Comparison of ENCODE assay signal across 8 cellular contexts in the genomic region with DNA sequence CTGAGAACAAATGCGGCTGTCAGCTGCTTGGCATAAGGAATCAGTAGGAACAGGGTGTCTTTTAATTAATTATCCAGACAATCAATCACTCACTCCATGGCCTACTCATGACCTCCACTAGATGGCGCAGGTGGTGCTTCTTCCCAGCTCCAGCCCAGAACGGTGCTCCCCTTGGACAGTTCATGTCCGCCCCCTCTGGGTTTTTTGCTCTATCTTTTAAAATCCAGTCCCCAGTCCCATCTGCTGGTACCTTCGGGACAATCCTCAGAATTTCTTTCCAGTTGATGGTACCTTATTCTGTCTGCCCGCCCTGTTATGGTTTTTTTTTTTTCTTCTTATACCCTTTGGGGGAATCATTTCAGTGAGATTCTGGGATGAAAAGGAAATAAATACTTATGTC.
DNase-seq lines count a peak whose midpoint lies in the region; ATAC-seq and TF ChIP-seq lines count a peak whose summit lies in the region.

No MANE protein-coding gene starts in this region.

- H3K4me3 ChIP-seq in KMS-11 (IDR thresholded peaks at IDR 0.05; ENCODE audit: insufficient read depth, low read depth, low read length) = no peak overlapping the region
- no peak overlapping the region for H3K4me3 ChIP-seq in hepatocyte

- H3K27ac Mint-ChIP-seq in activated naive CD8-positive, alpha-beta T cell treated with anti-CD3 and anti-CD28 coated beads, Interleukin-2, amount 50 U/mL, for 24 hours = no peak overlapping the region

- H3K36me3 Mint-ChIP-seq in activated naive CD8-positive, alpha-beta T cell treated with anti-CD3 and anti-CD28 coated beads, Interleukin-2, amount 50 U/mL, for 24 hours (ENCODE audit: low read depth) = no peaks in the 10 kb centered on the region

- no peaks in the 10 kb centered on the region for H3K27me3 Mint-ChIP-seq in activated naive CD8-positive, alpha-beta T cell treated with anti-CD3 and anti-CD28 coated beads, Interleukin-2, amount 50 U/mL, for 24 hours

- H3K4me1 ChIP-seq in KMS-11 (ENCODE audit: low read depth, poor library complexity, severe bottlenecking) (peaks cover 3% of the 10 kb centered on the region), hepatocyte (ENCODE audit: insufficient read depth) (no peaks in the 10 kb centered on the region)

- H3K79me2 ChIP-seq in KMS-11 (ENCODE audit: insufficient read depth, low read depth) (no peaks in the 10 kb centered on the region), hepatocyte (no peaks in the 10 kb centered on the region)

- H2AFZ ChIP-seq in KMS-11 (ENCODE audit: low read depth) (peak overlapping the region; percentile 23; the same call in 1 of the 2 replicates), hepatocyte (no peak overlapping the region)

- H3K9me2 ChIP-seq in hepatocyte (replicated peaks; ENCODE audit: insufficient read depth) = no peaks in the 10 kb centered on the region

- WGBS in hepatocyte (ENCODE audit: low lambda C conversion rate, missing lambda C conversion rate) = 58% methylated on average over 6 of the region's 6 CpGs

- CTCF ChIA-PET in RWPE1 (lab: Yijun Ruan, JAX) = interaction anchor here (0.5 to 1.4 kb wide), 11 partner anchors 10 to 1165 kb away, joined by 3 to 6 read pairs (median 4); no protein-coding TSS in a partner anchor

- peak; percentile 1 for DNase-seq in DMS153 (lab: John Stamatoyannopoulos, UW)
- peak; percentile 73 for DNase-seq in RWPE1 (ENCODE audit: low spot score)
- peak; percentile 51 for DNase-seq in activated naive CD8-positive, alpha-beta T cell treated with anti-CD3 and anti-CD28 coated beads, Interleukin-2, amount 50 U/mL, for 24 hours
- DNase-seq in hepatocyte (ENCODE audit: low spot score) = peak; percentile 42
- peak; percentile 35 for DNase-seq in stimulated activated CD4-positive, alpha-beta T cell treated with anti-CD3 and anti-CD28 coated beads, Interleukin-1b, Interleukin-23, amount 100 ng/mL, for 48 hours

- POLR2A ChIA-PET in RWPE1 (lab: Yijun Ruan, JAX; ENCODE audit: low non-redundant PET) = no interaction called here

- no peak overlapping the region for H3K27ac ChIP-seq in KMS-11
- H3K27ac ChIP-seq in RWPE1 = no peak overlapping the region
- H3K27ac ChIP-seq in hepatocyte = no peak overlapping the region

- no peaks in the 10 kb centered on the region for H3K9me3 ChIP-seq in hepatocyte (ENCODE audit: low read depth)

- H3K4me2 ChIP-seq in KMS-11 (no peak overlapping the region), hepatocyte (no peak overlapping the region)

- no peak overlapping the region for H3K4me3 Mint-ChIP-seq in activated naive CD8-positive, alpha-beta T cell treated with anti-CD3 and anti-CD28 coated beads, Interleukin-2, amount 50 U/mL, for 24 hours

- H3K27me3 ChIP-seq in KMS-11 (ENCODE audit: insufficient read depth, low read depth) = no peaks in the 10 kb centered on the region
- H3K27me3 ChIP-seq in hepatocyte = no peaks in the 10 kb centered on the region

- H3K36me3 ChIP-seq in KMS-11 (ENCODE audit: insufficient read depth) (no peaks in the 10 kb centered on the region), hepatocyte (replicated peaks; ENCODE audit: insufficient read depth, low read depth) (no peaks in the 10 kb centered on the region)

- H3K9me3 Mint-ChIP-seq in activated naive CD8-positive, alpha-beta T cell treated with anti-CD3 and anti-CD28 coated beads, Interleukin-2, amount 50 U/mL, for 24 hours = no peaks in the 10 kb centered on the region

- peaks cover under 1% of the 10 kb centered on the region for H3K4me1 Mint-ChIP-seq in activated naive CD8-positive, alpha-beta T cell treated with anti-CD3 and anti-CD28 coated beads, Interleukin-2, amount 50 U/mL, for 24 hours

- ATAC-seq in GM21526 (IDR thresholded peaks at IDR 0.05; ENCODE audit: low FRiP score, unreplicated experiment) (peak; percentile 77), HG02973 (IDR thresholded peaks at IDR 0.05; ENCODE audit: unreplicated experiment) (no peak)
- ATAC-seq in activated naive CD8-positive, alpha-beta T cell treated with anti-CD3 and anti-CD28 coated beads, Interleukin-2, amount 50 U/mL, for 24 hours = peak; percentile 86

- no peaks in the 10 kb centered on the region for H4K20me1 ChIP-seq in KMS-11 (ENCODE audit: insufficient read depth)
- H4K20me1 ChIP-seq in hepatocyte (ENCODE audit: insufficient read depth, poor library complexity, severe bottlenecking) = no peaks in the 10 kb centered on the region

- peak; percentile 95 for TF ChIP-seq CTCF in KMS-11 (conservative IDR thresholded peaks at IDR 0.05; ENCODE audit: low read depth, low read length)
- TF ChIP-seq CTCF in RWPE1 (conservative IDR thresholded peaks at IDR 0.05; ENCODE audit: low read depth) = peak; percentile 80
- TF ChIP-seq CTCF in hepatocyte (IDR thresholded peaks at IDR 0.05; ENCODE audit: poor library complexity) = peak; percentile 50

- no peak overlapping the region for H3K9ac ChIP-seq in KMS-11

Comparison
In these comparisons a context has a peak if more than half of its experiments do, and no peak if none do; other contexts are left out.
1. DNase-seq: peak in every context shown above with its lines; median percentile 73 in RWPE1; 51 in activated naive CD8-positive, alpha-beta T cell treated with anti-CD3 and anti-CD28 coated beads, Interleukin-2, amount 50 U/mL, for 24 hours; 42 in hepatocyte; 35 in stimulated activated CD4-positive, alpha-beta T cell treated with anti-CD3 and anti-CD28 coated beads, Interleukin-1b, Interleukin-23, amount 100 ng/mL, for 48 hours; 1 in DMS153.